1 cellular context compared by ENCODE assay signal in genomic region chr1:107430540-107431228, GRCh38.
TF ChIP-seq lines count a peak whose summit lies in the region.

No MANE protein-coding gene starts in this region.

TF ChIP-seq in WTC11, 78 proteins besides CTCF, POLR2A, EP300 and RAD21 (continued from another document):
- TF ChIP-seq MLX (CRISPR knock-in tag; IDR thresholded peaks at IDR 0.05) = no peak
- TF ChIP-seq ZNF121 (CRISPR knock-in tag; IDR thresholded peaks at IDR 0.05) = no peak
- no peak for TF ChIP-seq GTF2I (CRISPR knock-in tag; conservative IDR thresholded peaks at IDR 0.05)
- TF ChIP-seq STAT6 (CRISPR knock-in tag; conservative IDR thresholded peaks at IDR 0.05; ENCODE audit: low read depth) = no peak
